Comparison of ENCODE assay signal across 9 cellular contexts in the genomic region with DNA sequence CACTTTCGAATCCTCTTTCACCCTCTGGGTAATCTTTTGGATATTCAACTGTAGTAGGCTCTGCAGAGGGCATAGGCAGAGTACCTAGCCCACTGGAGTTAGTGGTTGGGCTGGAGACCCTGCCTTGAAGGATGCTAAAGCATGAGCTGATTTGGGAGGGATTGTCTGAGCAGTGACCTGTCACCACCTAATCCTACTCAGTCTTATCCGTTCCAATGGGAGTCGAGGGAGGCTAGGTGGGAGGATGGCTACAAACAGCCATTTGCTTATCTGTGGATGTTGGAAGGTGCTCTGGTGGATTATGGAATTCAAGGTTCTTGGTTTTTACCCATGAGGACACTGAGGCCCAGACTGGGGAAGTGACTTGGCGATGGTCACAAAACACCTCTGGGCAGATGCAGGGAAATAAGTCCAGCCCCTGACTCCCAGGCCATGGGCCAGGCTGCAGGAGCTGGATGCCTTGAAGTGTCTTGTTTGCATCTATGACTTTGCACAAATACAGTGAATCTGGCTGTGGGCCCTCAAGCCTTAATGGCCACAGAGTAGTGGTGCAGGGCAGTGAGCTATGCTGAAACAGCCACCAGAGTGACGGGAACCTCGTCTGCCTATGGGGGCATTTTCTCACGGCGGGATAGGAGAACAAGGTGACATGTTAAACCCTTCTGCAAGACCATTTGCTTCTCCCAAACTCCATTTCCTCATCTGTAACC. TPM values are rescaled to one million over a fixed set of nuclear protein-coding genes. Genes with fewer than 3 reads are reported as not detected.
DNase-seq lines count a peak whose midpoint lies in the region; ATAC-seq and TF ChIP-seq lines count a peak whose summit lies in the region.
"Had no signal": no experiment of that assay in that cellular context is flagged by ENCODE, and none has a peak within 500 bp of the region (broad histone marks: within the 10 kb centered on the region; RNA-seq: fewer than 3 reads in every experiment).

No MANE protein-coding gene starts in this region.

- H3K4me1 Mint-ChIP-seq in HFFc6 (ENCODE audit: low read depth) (peaks cover 44% of the 10 kb centered on the region), glutamatergic neuron (ENCODE audit: low read depth, unreplicated experiment) (peaks cover 10% of the 10 kb centered on the region)
- H3K4me1 Mint-ChIP-seq in stimulated activated effector memory CD8-positive, alpha-beta T cell treated with anti-CD3 and anti-CD28 coated beads, Interleukin-12 subunit alpha, Interleukin-12 subunit beta, amount 100 ng/mL, for 72 hours: peaks cover 53% of the 10 kb centered on the region

- H3K9me3 Mint-ChIP-seq in HFFc6: no peaks in the 10 kb centered on the region
- H3K9me3 Mint-ChIP-seq in glutamatergic neuron (ENCODE audit: unreplicated experiment): peaks cover 11% of the 10 kb centered on the region
- H3K9me3 Mint-ChIP-seq in stimulated activated effector memory CD8-positive, alpha-beta T cell treated with anti-CD3 and anti-CD28 coated beads, Interleukin-12 subunit alpha, Interleukin-12 subunit beta, amount 100 ng/mL, for 72 hours: no peaks in the 10 kb centered on the region

- TF ChIP-seq CTCF in HFFc6 (IDR thresholded peaks at IDR 0.05): no peak
- no peak for TF ChIP-seq CTCF in WI38 (IDR thresholded peaks at IDR 0.05; ENCODE audit: low read depth, low read length)
- TF ChIP-seq CTCF in glutamatergic neuron (IDR thresholded peaks at IDR 0.05; ENCODE audit: partially characterized antibody, unreplicated experiment): no peak

- peaks cover 2% of the 10 kb centered on the region for H3K27me3 Mint-ChIP-seq in HFFc6 (ENCODE audit: insufficient read depth)
- H3K27me3 Mint-ChIP-seq in glutamatergic neuron (ENCODE audit: unreplicated experiment): peaks cover 24% of the 10 kb centered on the region

- H3K27ac Mint-ChIP-seq in HFFc6 (peak overlapping the region; percentile 88), glutamatergic neuron (ENCODE audit: unreplicated experiment) (peak overlapping the region; percentile 87)
- peak overlapping the region; percentile 72 for H3K27ac Mint-ChIP-seq in stimulated activated effector memory CD8-positive, alpha-beta T cell treated with anti-CD3 and anti-CD28 coated beads, Interleukin-12 subunit alpha, Interleukin-12 subunit beta, amount 100 ng/mL, for 72 hours

- H3K4me3 ChIP-seq in WI38 (ENCODE audit: low read depth, low read length): peak overlapping the region; percentile 63

- ATAC-seq in stimulated activated effector memory CD8-positive, alpha-beta T cell treated with anti-CD3 and anti-CD28 coated beads, Interleukin-12 subunit alpha, Interleukin-12 subunit beta, amount 100 ng/mL, for 72 hours: no peak
- no peak for ATAC-seq in GM19397 (IDR thresholded peaks at IDR 0.05; ENCODE audit: unreplicated experiment)
- ATAC-seq in HG03565 (IDR thresholded peaks at IDR 0.05; ENCODE audit: unreplicated experiment): no peak

- H3K4me3 Mint-ChIP-seq in HFFc6 (peak overlapping the region; percentile 84), glutamatergic neuron (ENCODE audit: unreplicated experiment) (peak overlapping the region; percentile 89)
- H3K4me3 Mint-ChIP-seq in stimulated activated effector memory CD8-positive, alpha-beta T cell treated with anti-CD3 and anti-CD28 coated beads, Interleukin-12 subunit alpha, Interleukin-12 subunit beta, amount 100 ng/mL, for 72 hours: peak overlapping the region; percentile 75

- peaks cover 30% of the 10 kb centered on the region for H3K36me3 Mint-ChIP-seq in HFFc6 (ENCODE audit: low read depth)
- no peaks in the 10 kb centered on the region for H3K36me3 Mint-ChIP-seq in glutamatergic neuron (ENCODE audit: unreplicated experiment)
- H3K36me3 Mint-ChIP-seq in stimulated activated effector memory CD8-positive, alpha-beta T cell treated with anti-CD3 and anti-CD28 coated beads, Interleukin-12 subunit alpha, Interleukin-12 subunit beta, amount 100 ng/mL, for 72 hours: peaks cover 44% of the 10 kb centered on the region

- no peak for DNase-seq in HFFc6
- DNase-seq in glutamatergic neuron: no peak
- DNase-seq in stimulated activated effector memory CD8-positive, alpha-beta T cell treated with anti-CD3 and anti-CD28 coated beads, Interleukin-12 subunit alpha, Interleukin-12 subunit beta, amount 100 ng/mL, for 72 hours (ENCODE audit: low spot score in 2 of 2): no peak
- DNase-seq in NCI-H446 (lab: John Stamatoyannopoulos, UW): no peak
- no peak for DNase-seq in effector CD4-positive, alpha-beta T cell
- DNase-seq: NCI-H446 treated with DMSO at 0.1 percent for 48 hours had no signal

RNA-seq across cellular contexts. Expression of gene KMT5A, which starts 3.7 kb away (rescaled TPM):
- 10 to 100 TPM; 52.2 to 64.0 (median 61.3) TPM for total RNA-seq in HFFc6 (2021; fragmentation: NEBNext Ultra II Directional; extraction: Animal tissue kit (Norgen Biotek cat#: 25700))
- total RNA-seq in glutamatergic neuron (ENCODE audit: unreplicated experiment): 53.6 TPM

RNA-seq across cellular contexts. Expression of gene SBNO1, which starts 23.0 kb away (rescaled TPM):
- total RNA-seq in HFFc6 (2021; fragmentation: NEBNext Ultra II Directional; extraction: Animal tissue kit (Norgen Biotek cat#: 25700)): 10 to 100 TPM; 32.3 to 38.2 (median 35.3) TPM
- 50.9 TPM for total RNA-seq in glutamatergic neuron (ENCODE audit: unreplicated experiment)

RNA-seq across cellular contexts. Expression of gene RILPL2, which starts 48.8 kb away (rescaled TPM):
- total RNA-seq in HFFc6 (2021; fragmentation: NEBNext Ultra II Directional; extraction: Animal tissue kit (Norgen Biotek cat#: 25700)): 1 to 10 TPM; 4.4 to 6.0 (median 5.5) TPM
- 0.10 TPM for total RNA-seq in glutamatergic neuron (ENCODE audit: unreplicated experiment)
